ENCODE assay signal across 8 cellular contexts in the genomic region with DNA sequence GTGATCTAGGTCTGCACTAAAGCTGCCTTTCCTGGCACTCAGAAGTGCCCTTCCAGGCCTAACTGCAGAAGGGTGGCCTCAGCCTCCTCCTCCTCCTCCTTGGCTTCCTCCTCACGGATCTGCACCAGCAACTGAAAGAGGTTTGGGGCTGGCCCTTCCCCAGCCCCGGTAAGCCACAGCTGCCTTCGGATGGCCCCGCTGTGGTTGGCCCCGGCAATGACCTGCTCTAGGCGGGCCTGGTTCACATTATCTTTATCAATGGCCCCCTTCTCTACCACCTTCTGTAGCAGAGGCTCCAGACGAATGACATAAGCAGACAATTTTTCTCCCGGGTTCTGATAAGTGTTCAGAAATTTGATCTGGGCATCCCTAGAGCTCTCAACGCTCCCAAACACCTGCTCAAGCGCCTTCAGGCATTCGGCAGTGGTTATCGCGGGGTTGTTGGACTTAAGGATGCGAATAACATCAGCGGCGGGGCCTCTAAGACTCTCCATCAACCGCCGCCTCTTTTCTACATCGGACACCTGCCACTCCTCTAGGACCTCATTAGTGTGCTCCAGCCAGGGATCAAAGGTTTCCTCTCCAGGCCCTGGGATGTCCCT. TPM values are rescaled to one million over a fixed set of nuclear protein-coding genes. Genes with fewer than 3 reads are reported as not detected.
DNase-seq lines count a peak whose midpoint lies in the region; ATAC-seq lines count a peak whose summit lies in the region.

No MANE protein-coding gene starts in this region.

- CTCF ChIA-PET in activated CD8-positive, alpha-beta T cell treated with anti-CD3 and anti-CD28 coated beads, Interleukin-2, amount 10 ng/mL, durations not matched to agents 7 days and 5 days (lab: Charles Lee) = interaction anchor here (1.0 to 3.1 kb wide), 6 partner anchors 10 to 116 kb away, joined by 3 to 17 read pairs (median 6); no protein-coding TSS in a partner anchor

- H3K9me3 Mint-ChIP-seq in activated CD8-positive, alpha-beta T cell treated with anti-CD3 and anti-CD28 coated beads, Interleukin-2, amount 10 ng/mL, durations not matched to agents 7 days and 5 days (ENCODE audit: insufficient read depth) = no peaks in the 10 kb centered on the region

- H3K4me3 Mint-ChIP-seq in activated CD8-positive, alpha-beta T cell treated with anti-CD3 and anti-CD28 coated beads, Interleukin-2, amount 10 ng/mL, durations not matched to agents 7 days and 5 days = peak overlapping the region; percentile 93

- peak; percentile 35 for ATAC-seq in activated CD8-positive, alpha-beta T cell treated with anti-CD3 and anti-CD28 coated beads, Interleukin-2, amount 10 ng/mL, durations not matched to agents 7 days and 5 days
- ATAC-seq in HG03521 (IDR thresholded peaks at IDR 0.05; ENCODE audit: unreplicated experiment) = no peak

- peaks cover 42% of the 10 kb centered on the region for H3K36me3 Mint-ChIP-seq in activated CD8-positive, alpha-beta T cell treated with anti-CD3 and anti-CD28 coated beads, Interleukin-2, amount 10 ng/mL, durations not matched to agents 7 days and 5 days (ENCODE audit: low read depth)

- peak; percentile 47 for DNase-seq in activated T-cell treated with anti-CD3 and anti-CD28 coated beads for 48 hours (ENCODE audit: low read depth)
- no peak for DNase-seq in activated T-cell treated with anti-CD3 and anti-CD28 coated beads for 4 hours
- DNase-seq in NCI-H146 treated with DMSO at 0.1 percent for 48 hours (lab: John Stamatoyannopoulos, UW; ENCODE audit: unreplicated experiment) = peak; percentile 17
- DNase-seq in activated CD8-positive, alpha-beta T cell treated with anti-CD3 and anti-CD28 coated beads, Interleukin-2, amount 10 ng/mL, durations not matched to agents 7 days and 5 days = peak; percentile 53
- DNase-seq in fibroblast of peridontal ligament (ENCODE audit: extremely low read depth) = peak; percentile 18
- peak; percentile 36 for DNase-seq in pons (ENCODE audit: low spot score)
- no peak for DNase-seq in dedifferentiated amniotic fluid mesenchymal stem cell (ENCODE audit: extremely low spot score)

- peak overlapping the region; percentile 96 for H3K27ac Mint-ChIP-seq in activated CD8-positive, alpha-beta T cell treated with anti-CD3 and anti-CD28 coated beads, Interleukin-2, amount 10 ng/mL, durations not matched to agents 7 days and 5 days

- POLR2A ChIA-PET in activated CD8-positive, alpha-beta T cell treated with anti-CD3 and anti-CD28 coated beads, Interleukin-2, amount 10 ng/mL, durations not matched to agents 7 days and 5 days (lab: Charles Lee) = interaction anchor here (1.1 to 1.9 kb wide), 10 partner anchors 16 to 142 kb away, joined by 3 to 11 read pairs (median 4); a partner anchor contains a TSS

- peaks cover 23% of the 10 kb centered on the region for H3K4me1 Mint-ChIP-seq in activated CD8-positive, alpha-beta T cell treated with anti-CD3 and anti-CD28 coated beads, Interleukin-2, amount 10 ng/mL, durations not matched to agents 7 days and 5 days (ENCODE audit: low read depth)

- H3K27me3 Mint-ChIP-seq in activated CD8-positive, alpha-beta T cell treated with anti-CD3 and anti-CD28 coated beads, Interleukin-2, amount 10 ng/mL, durations not matched to agents 7 days and 5 days (ENCODE audit: low read depth) = no peaks in the 10 kb centered on the region

RNA-seq across cellular contexts. Expression of a gene that starts 1.5 kb away (rescaled TPM):
- total RNA-seq in activated CD8-positive, alpha-beta T cell treated with anti-CD3 and anti-CD28 coated beads, Interleukin-2, amount 10 ng/mL, durations not matched to agents 7 days and 5 days = 10 to 100 TPM; 24.4 to 25.6 TPM

Comparison
In these comparisons a context has a peak if more than half of its experiments do, and no peak if none do; other contexts are left out.
1. DNase-seq: peak in activated T-cell treated with anti-CD3 and anti-CD28 coated beads for 48 hours (single experiment), NCI-H146 treated with DMSO at 0.1 percent for 48 hours (single experiment), activated CD8-positive, alpha-beta T cell treated with anti-CD3 and anti-CD28 coated beads, Interleukin-2, amount 10 ng/mL, durations not matched to agents 7 days and 5 days (single experiment), fibroblast of peridontal ligament (single experiment) and pons (single experiment); none in activated T-cell treated with anti-CD3 and anti-CD28 coated beads for 4 hours (single experiment) and dedifferentiated amniotic fluid mesenchymal stem cell (single experiment).